In the genomic region with DNA sequence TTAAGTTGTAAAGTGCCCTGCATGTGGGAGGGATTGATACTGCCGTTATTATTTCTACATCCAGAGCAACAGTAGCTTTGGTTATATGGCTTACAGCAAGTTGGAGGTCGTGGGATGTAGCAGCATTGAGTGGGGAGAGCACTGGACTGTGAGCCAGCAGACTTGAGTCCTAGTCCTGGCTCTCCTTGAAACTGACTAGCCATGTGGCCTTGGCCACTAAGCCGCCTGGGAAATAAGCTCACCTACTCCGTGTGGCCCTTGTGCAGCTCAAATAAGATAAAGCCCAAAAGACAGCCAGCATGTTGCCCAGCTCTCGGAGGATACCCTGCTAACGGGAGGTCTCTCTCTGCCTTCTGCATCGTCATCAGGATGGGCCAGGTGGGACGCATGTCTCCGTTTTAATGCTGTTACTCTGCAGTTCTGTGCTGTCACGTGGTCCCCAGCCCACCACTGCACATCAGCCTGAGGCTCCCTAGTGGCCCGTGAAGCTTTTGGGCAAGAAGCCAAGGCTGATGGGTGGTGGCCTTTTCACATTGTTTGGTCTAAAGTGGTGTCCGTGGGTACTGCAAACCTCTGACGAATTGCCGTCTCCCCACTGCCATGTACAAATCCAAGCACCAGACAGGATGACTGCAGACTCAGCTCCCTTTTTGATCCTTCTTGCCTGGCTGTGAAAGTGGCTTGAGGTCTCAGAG, we compare ENCODE assay signal across 15 cellular contexts. TPM values are rescaled to one million over a fixed set of nuclear protein-coding genes. Genes with fewer than 3 reads are reported as not detected.
DNase-seq lines count a peak whose midpoint lies in the region; ATAC-seq, FAIRE-seq and TF ChIP-seq lines count a peak whose summit lies in the region.
"Had no signal": no experiment of that assay in that cellular context is flagged by ENCODE, and none has a peak within 500 bp of the region (broad histone marks: within the 10 kb centered on the region; RNA-seq: fewer than 3 reads in every experiment).

No MANE protein-coding gene starts in this region.

- WGBS in small intestine, 3 donors: 63 to 74% (median 72%) methylated on average over 14 of the region's 14 CpGs

- intact Hi-C loops in left cardiac atrium (cut with DNase I): no loop called here

- no peak for FAIRE-seq in small intestine (lab: Jason Lieb, UNC)
- FAIRE-seq: astrocyte had no signal

- CTCF ChIA-PET in HEK293 (lab: Yijun Ruan, JAX): interaction anchor here (0.6 to 1.6 kb wide), 7 partner anchors 22 to 170 kb away, joined by 3 to 5 read pairs (median 3); no protein-coding TSS in a partner anchor

- ATAC-seq in left cardiac atrium (peak; percentile 34 to 38), HG02642 (IDR thresholded peaks at IDR 0.05; ENCODE audit: poor library complexity, unreplicated experiment) (no peak), HG02973 (IDR thresholded peaks at IDR 0.05; ENCODE audit: unreplicated experiment) (no peak)
- ATAC-seq: stimulated activated naive B cell treated with anti-CD40 and anti-IgM and Interleukin-4, amounts not matched to agents 10 μg/mL and 1 μg/mL and 100 μg/mL, for 72 hours had no signal

- H3K27ac ChIP-seq in HEK293 (ENCODE audit: extremely low read depth, low read depth, low read length) (no peak overlapping the region), small intestine (ENCODE audit: low read depth in 1 of 2, low read length in 1 of 2) (no peak overlapping the region)

- H3K36me3 ChIP-seq in HEK293 (ENCODE audit: control insufficient read depth in 2 of 2, insufficient read depth in 1 of 2, low read length in 2 of 2) (no peaks in the 10 kb centered on the region), small intestine (ENCODE audit: control insufficient read depth in 2 of 2, insufficient read depth in 2 of 2, low read length in 2 of 2) (no peaks in the 10 kb centered on the region)

- H3K4me1 ChIP-seq in HEK293 (ENCODE audit: control insufficient read depth, insufficient read depth, low read length) (no peaks in the 10 kb centered on the region), small intestine (ENCODE audit: control insufficient read depth in 2 of 2, insufficient read depth in 1 of 2, low read depth in 1 of 2, low read length in 1 of 2) (no peaks in the 10 kb centered on the region)

- no peak overlapping the region for H3K4me3 ChIP-seq in HEK293 (ENCODE audit: low read depth, low read length)
- H3K4me3 ChIP-seq in small intestine (ENCODE audit: low read depth in 1 of 2, low read length in 2 of 2): no peak overlapping the region

- POLR2A ChIA-PET in HEK293 (lab: Yijun Ruan, JAX): no interaction called here

- H3K9me3 ChIP-seq in HEK293 (ENCODE audit: control insufficient read depth, insufficient read depth, low read depth, low read length) (no peaks in the 10 kb centered on the region), small intestine (ENCODE audit: control insufficient read depth, low read depth) (no peaks in the 10 kb centered on the region)

- 0 out of 2 replicates have a peak, but pooled peaks have one; percentile 21 for TF ChIP-seq CTCF in HEK293 (tag by site-specific recombination; IDR thresholded peaks at IDR 0.05)

- H3K27me3 ChIP-seq in small intestine (ENCODE audit: control insufficient read depth in 2 of 2, insufficient read depth in 2 of 2, low read length in 2 of 2): no peaks in the 10 kb centered on the region

- DNase-seq in AG08395 (ENCODE audit: low spot score): peak; percentile 27
- DNase-seq in RPMI7951 (ENCODE audit: low read depth): peak; percentile 54
- DNase-seq in left cardiac atrium: peak; percentile 45
- DNase-seq in stimulated activated CD4-positive, alpha-beta T cell treated with anti-CD3 and anti-CD28 coated beads, Interleukin-12 subunit alpha, Interleukin-12 subunit beta, amount 100 ng/mL, for 4 hours: no peak
- no peak for DNase-seq in small intestine
- DNase-seq: activated B cell treated with CpG ODN at 0.5 μM for 24 hours; effector CD8-positive, alpha-beta T cell; Karpas-422; mammary epithelial cell; NCI-H510A; stimulated activated naive B cell treated with anti-CD40 and anti-IgM and Interleukin-4, amounts not matched to agents 10 μg/mL and 1 μg/mL and 100 μg/mL, for 72 hours had no signal

TF ChIP-seq in HEK293, 187 proteins besides CTCF, POLR2A, EP300 and RAD21:
- peak; percentile 37 for TF ChIP-seq ZFHX2 (tag by site-specific recombination; conservative IDR thresholded peaks at IDR 0.05)
- TF ChIP-seq ZNF350 (tag by site-specific recombination; IDR thresholded peaks at IDR 0.05): no peak
- TF ChIP-seq ZNF133 (tag by site-specific recombination; IDR thresholded peaks at IDR 0.05): peak; percentile 77
- peak; percentile 44; the same call in 1 of the 2 replicates for TF ChIP-seq ZEB2 (tag by site-specific recombination; IDR thresholded peaks at IDR 0.05)
- TF ChIP-seq EGR2 (tag by site-specific recombination; IDR thresholded peaks at IDR 0.05; ENCODE audit: low read depth): peak; percentile 33
- peak; percentile 79; the same call in 1 of the 2 replicates for TF ChIP-seq ZNF600 (tag by site-specific recombination; IDR thresholded peaks at IDR 0.05)
- TF ChIP-seq SP7 (tag by site-specific recombination; IDR thresholded peaks at IDR 0.05): peak; percentile 26; the same call in 1 of the 2 replicates
- no peak for TF ChIP-seq SCRT1 (tag by site-specific recombination; IDR thresholded peaks at IDR 0.05; ENCODE audit: borderline replicate concordance)
- TF ChIP-seq ZNF174 (tag by site-specific recombination; IDR thresholded peaks at IDR 0.05): no peak
- TF ChIP-seq GLIS1 (tag by site-specific recombination; IDR thresholded peaks at IDR 0.05): peak; percentile 73
- TF ChIP-seq ZNF433 (tag by site-specific recombination; IDR thresholded peaks at IDR 0.05; ENCODE audit: low read depth): no peak
- peak; percentile 29; the same call in 1 of the 2 replicates for TF ChIP-seq ZBTB8A (tag by site-specific recombination; IDR thresholded peaks at IDR 0.05)
- TF ChIP-seq, protein P1, sequence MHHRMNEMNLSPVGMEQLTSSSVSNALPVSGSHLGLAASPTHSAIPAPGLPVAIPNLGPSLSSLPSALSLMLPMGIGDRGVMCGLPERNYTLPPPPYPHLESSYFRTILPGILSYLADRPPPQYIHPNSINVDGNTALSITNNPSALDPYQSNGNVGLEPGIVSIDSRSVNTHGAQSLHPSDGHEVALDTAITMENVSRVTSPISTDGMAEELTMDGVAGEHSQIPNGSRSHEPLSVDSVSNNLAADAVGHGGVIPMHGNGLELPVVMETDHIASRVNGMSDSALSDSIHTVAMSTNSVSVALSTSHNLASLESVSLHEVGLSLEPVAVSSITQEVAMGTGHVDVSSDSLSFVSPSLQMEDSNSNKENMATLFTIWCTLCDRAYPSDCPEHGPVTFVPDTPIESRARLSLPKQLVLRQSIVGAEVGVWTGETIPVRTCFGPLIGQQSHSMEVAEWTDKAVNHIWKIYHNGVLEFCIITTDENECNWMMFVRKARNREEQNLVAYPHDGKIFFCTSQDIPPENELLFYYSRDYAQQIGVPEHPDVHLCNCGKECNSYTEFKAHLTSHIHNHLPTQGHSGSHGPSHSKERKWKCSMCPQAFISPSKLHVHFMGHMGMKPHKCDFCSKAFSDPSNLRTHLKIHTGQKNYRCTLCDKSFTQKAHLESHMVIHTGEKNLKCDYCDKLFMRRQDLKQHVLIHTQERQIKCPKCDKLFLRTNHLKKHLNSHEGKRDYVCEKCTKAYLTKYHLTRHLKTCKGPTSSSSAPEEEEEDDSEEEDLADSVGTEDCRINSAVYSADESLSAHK (tag by site-specific recombination; IDR thresholded peaks at IDR 0.05): peak; percentile 95
- peak; percentile 79 for TF ChIP-seq ZBTB17 (tag by site-specific recombination; IDR thresholded peaks at IDR 0.05)
- 0 out of 2 replicates have a peak, but pooled peaks have one; percentile 33 for TF ChIP-seq ZNF24 (tag by site-specific recombination; IDR thresholded peaks at IDR 0.05)
- peak; percentile 86 for TF ChIP-seq ZNF692 (tag by site-specific recombination; IDR thresholded peaks at IDR 0.05)
TF ChIP-seq in HEK293: peak in this region for 12.

RNA-seq across cellular contexts. Expression of gene EPB41L1, which starts 7.9 kb away (rescaled TPM):
- total RNA-seq in RPMI7951 (2014; rRNA removed; shearing (Covaris generic)): 5.6 and 8.8 TPM in 2 replicates
- 10 to 100 TPM; 20.5 to 32.1 TPM for total RNA-seq in left cardiac atrium
- polyA plus RNA-seq in small intestine: 10 to 100 TPM; 10.5 to 14.2 (median 11.0) TPM

Comparison
In these comparisons a context has a peak if more than half of its experiments do, and no peak if none do; other contexts are left out.
1. DNase-seq: peak in AG08395 (single experiment), RPMI7951 (single experiment) and left cardiac atrium (single experiment); none in stimulated activated CD4-positive, alpha-beta T cell treated with anti-CD3 and anti-CD28 coated beads, Interleukin-12 subunit alpha, Interleukin-12 subunit beta, amount 100 ng/mL, for 4 hours (single experiment) and small intestine (single experiment).
2. ATAC-seq: peak in left cardiac atrium (2 of 2); none in HG02642 (single experiment) and HG02973 (single experiment).